1 cellular context compared by ENCODE assay signal in the genomic region with DNA sequence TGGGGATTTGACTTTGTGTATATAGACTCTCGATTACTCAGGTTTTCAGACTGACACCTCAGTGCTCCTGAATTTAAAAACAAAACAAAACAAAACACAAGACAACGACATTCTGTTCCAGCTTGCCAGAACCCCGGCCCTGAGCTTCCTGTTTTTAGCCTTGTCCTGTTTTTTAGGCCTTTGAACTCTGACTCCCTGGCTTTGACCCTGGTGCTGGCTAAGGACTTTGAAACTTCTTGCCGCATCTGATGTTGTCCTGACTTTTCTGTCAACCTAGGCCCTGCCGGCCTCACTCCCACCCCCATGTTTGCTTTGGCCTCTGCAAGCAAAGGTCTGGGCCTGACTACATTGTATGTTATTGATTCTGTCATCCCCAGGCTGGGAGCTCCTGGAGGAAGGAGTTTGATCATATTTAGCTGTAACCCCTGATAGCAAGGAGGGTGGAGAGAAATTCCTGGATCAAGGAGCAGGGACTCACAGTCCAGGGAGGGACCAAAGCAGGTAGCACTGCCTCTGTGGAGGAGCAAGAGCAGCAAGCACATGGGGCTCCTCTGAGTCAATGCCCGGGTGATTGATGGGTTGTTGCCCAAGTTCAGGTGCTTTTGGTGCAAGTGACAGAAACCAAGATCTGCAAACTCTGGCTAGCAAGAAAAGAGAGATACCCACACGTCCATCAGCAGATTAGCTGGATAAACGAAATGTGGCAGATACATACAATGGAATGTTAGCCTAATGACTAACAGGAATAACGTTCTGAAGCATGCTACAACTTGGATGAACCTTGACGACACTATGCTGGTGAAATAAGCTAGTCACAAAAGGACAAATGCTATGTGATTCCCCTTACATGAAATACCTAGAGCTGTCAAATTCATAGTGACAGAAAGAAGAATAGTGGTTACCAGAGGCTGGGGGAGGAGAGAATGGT.
A peak's percentile ranks its signal among the peaks of the same experiment; 100 is the strongest.
TF ChIP-seq lines count a peak whose summit lies in the region.

No MANE protein-coding gene starts in this region.

TF ChIP-seq in HepG2, 621 proteins besides CTCF, POLR2A, EP300 and RAD21 (continued from another document and continues in another):
- TF ChIP-seq PLSCR1 (CRISPR knock-in tag; IDR thresholded peaks at IDR 0.05; ENCODE audit: borderline replicate concordance) (no peak), SNRNP70 (IDR thresholded peaks at IDR 0.05; ENCODE audit: low read depth, low read length) (no peak), POLR2AphosphoS2 (IDR thresholded peaks at IDR 0.05; ENCODE audit: low read depth, low read length) (no peak), RARG (CRISPR knock-in tag; IDR thresholded peaks at IDR 0.05; ENCODE audit: low read depth) (no peak), TOPORS (CRISPR knock-in tag; IDR thresholded peaks at IDR 0.05) (0 out of 2 replicates have a peak, but pooled peaks have one; percentile 63), ZNF260 (CRISPR knock-in tag; IDR thresholded peaks at IDR 0.05; ENCODE audit: borderline replicate concordance, low read depth) (no peak), KLF11 (CRISPR knock-in tag; IDR thresholded peaks at IDR 0.05) (no peak), ZNF367 (CRISPR knock-in tag; IDR thresholded peaks at IDR 0.05; ENCODE audit: borderline replicate concordance) (no peak), KAT2B (IDR thresholded peaks at IDR 0.05; ENCODE audit: borderline replicate concordance, low read depth, low read length) (peak; percentile 62; the same call in 1 of the 2 replicates), ZNF24 (IDR thresholded peaks at IDR 0.05) (no peak), YEATS2 (CRISPR knock-in tag; IDR thresholded peaks at IDR 0.05; ENCODE audit: borderline replicate concordance) (peak; percentile 34; the same call in 1 of the 2 replicates), ZNF549 (CRISPR knock-in tag; IDR thresholded peaks at IDR 0.05) (no peak), ZSCAN30 (CRISPR knock-in tag; IDR thresholded peaks at IDR 0.05) (no peak), ZNF343 (CRISPR knock-in tag; IDR thresholded peaks at IDR 0.05) (no peak), ZNF598 (CRISPR knock-in tag; IDR thresholded peaks at IDR 0.05; ENCODE audit: borderline replicate concordance) (no peak; the same call in 1 of the 2 replicates), SRF (IDR thresholded peaks at IDR 0.05; ENCODE audit: low read depth, low read length) (no peak), NFKB2 (CRISPR knock-in tag; IDR thresholded peaks at IDR 0.05; ENCODE audit: borderline replicate concordance) (no peak), SMAD1 (CRISPR knock-in tag; IDR thresholded peaks at IDR 0.05; ENCODE audit: borderline replicate concordance, low read depth) (no peak; the same call in 1 of the 2 replicates), NR2C2 (CRISPR knock-in tag; IDR thresholded peaks at IDR 0.05; ENCODE audit: borderline replicate concordance) (peak; percentile 96), ZNF414 (CRISPR knock-in tag; IDR thresholded peaks at IDR 0.05) (peak; percentile 60; the same call in 1 of the 2 replicates), ZBTB49 (CRISPR knock-in tag; IDR thresholded peaks at IDR 0.05; ENCODE audit: borderline replicate concordance) (peak; percentile 69; the same call in 1 of the 2 replicates), ZBTB14 (CRISPR knock-in tag; IDR thresholded peaks at IDR 0.05) (no peak), ZNF318 (CRISPR knock-in tag; IDR thresholded peaks at IDR 0.05) (no peak; the same call in 1 of the 2 replicates), GPN1 (CRISPR knock-in tag; IDR thresholded peaks at IDR 0.05; ENCODE audit: borderline replicate concordance) (no peak), KLF12 (CRISPR knock-in tag; IDR thresholded peaks at IDR 0.05; ENCODE audit: borderline replicate concordance) (no peak), ELF1 (CRISPR knock-in tag; IDR thresholded peaks at IDR 0.05) (peak; percentile 58), ZNF556 (CRISPR knock-in tag; IDR thresholded peaks at IDR 0.05; ENCODE audit: borderline replicate concordance) (0 out of 2 replicates have a peak, but pooled peaks have one; percentile 27), ZNF329 (CRISPR knock-in tag; IDR thresholded peaks at IDR 0.05; ENCODE audit: low read depth) (no peak), FOXC1 (CRISPR knock-in tag; IDR thresholded peaks at IDR 0.05; ENCODE audit: borderline replicate concordance) (no peak; the same call in 1 of the 2 replicates)
- TF ChIP-seq, protein P1, sequence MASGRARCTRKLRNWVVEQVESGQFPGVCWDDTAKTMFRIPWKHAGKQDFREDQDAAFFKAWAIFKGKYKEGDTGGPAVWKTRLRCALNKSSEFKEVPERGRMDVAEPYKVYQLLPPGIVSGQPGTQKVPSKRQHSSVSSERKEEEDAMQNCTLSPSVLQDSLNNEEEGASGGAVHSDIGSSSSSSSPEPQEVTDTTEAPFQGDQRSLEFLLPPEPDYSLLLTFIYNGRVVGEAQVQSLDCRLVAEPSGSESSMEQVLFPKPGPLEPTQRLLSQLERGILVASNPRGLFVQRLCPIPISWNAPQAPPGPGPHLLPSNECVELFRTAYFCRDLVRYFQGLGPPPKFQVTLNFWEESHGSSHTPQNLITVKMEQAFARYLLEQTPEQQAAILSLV (CRISPR knock-in tag; IDR thresholded peaks at IDR 0.05; ENCODE audit: borderline replicate concordance): peak; percentile 91
- TF ChIP-seq, protein P2, sequence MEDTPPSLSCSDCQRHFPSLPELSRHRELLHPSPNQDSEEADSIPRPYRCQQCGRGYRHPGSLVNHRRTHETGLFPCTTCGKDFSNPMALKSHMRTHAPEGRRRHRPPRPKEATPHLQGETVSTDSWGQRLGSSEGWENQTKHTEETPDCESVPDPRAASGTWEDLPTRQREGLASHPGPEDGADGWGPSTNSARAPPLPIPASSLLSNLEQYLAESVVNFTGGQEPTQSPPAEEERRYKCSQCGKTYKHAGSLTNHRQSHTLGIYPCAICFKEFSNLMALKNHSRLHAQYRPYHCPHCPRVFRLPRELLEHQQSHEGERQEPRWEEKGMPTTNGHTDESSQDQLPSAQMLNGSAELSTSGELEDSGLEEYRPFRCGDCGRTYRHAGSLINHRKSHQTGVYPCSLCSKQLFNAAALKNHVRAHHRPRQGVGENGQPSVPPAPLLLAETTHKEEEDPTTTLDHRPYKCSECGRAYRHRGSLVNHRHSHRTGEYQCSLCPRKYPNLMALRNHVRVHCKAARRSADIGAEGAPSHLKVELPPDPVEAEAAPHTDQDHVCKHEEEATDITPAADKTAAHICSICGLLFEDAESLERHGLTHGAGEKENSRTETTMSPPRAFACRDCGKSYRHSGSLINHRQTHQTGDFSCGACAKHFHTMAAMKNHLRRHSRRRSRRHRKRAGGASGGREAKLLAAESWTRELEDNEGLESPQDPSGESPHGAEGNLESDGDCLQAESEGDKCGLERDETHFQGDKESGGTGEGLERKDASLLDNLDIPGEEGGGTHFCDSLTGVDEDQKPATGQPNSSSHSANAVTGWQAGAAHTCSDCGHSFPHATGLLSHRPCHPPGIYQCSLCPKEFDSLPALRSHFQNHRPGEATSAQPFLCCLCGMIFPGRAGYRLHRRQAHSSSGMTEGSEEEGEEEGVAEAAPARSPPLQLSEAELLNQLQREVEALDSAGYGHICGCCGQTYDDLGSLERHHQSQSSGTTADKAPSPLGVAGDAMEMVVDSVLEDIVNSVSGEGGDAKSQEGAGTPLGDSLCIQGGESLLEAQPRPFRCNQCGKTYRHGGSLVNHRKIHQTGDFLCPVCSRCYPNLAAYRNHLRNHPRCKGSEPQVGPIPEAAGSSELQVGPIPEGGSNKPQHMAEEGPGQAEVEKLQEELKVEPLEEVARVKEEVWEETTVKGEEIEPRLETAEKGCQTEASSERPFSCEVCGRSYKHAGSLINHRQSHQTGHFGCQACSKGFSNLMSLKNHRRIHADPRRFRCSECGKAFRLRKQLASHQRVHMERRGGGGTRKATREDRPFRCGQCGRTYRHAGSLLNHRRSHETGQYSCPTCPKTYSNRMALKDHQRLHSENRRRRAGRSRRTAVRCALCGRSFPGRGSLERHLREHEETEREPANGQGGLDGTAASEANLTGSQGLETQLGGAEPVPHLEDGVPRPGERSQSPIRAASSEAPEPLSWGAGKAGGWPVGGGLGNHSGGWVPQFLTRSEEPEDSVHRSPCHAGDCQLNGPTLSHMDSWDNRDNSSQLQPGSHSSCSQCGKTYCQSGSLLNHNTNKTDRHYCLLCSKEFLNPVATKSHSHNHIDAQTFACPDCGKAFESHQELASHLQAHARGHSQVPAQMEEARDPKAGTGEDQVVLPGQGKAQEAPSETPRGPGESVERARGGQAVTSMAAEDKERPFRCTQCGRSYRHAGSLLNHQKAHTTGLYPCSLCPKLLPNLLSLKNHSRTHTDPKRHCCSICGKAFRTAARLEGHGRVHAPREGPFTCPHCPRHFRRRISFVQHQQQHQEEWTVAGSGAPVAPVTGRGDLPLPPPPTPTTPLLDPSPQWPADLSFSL (CRISPR knock-in tag; IDR thresholded peaks at IDR 0.05): no peak
